1 cellular context compared by ENCODE assay signal in genomic region chr6:126076992-126077664, GRCh38.
TF ChIP-seq lines count a peak whose summit lies in the region.

No MANE protein-coding gene starts in this region.

TF ChIP-seq in HepG2, 621 proteins besides CTCF, POLR2A, EP300 and RAD21 (continued from another document and continues in another):
- TF ChIP-seq SP2 (CRISPR knock-in tag; IDR thresholded peaks at IDR 0.05) (no peak), SRSF9 (IDR thresholded peaks at IDR 0.05; ENCODE audit: borderline replicate concordance, insufficient read depth, low read depth, low read length, poor library complexity, severe bottlenecking) (no peak), ZNF720 (CRISPR knock-in tag; IDR thresholded peaks at IDR 0.05) (no peak), PAX8 (CRISPR knock-in tag; IDR thresholded peaks at IDR 0.05; ENCODE audit: borderline replicate concordance) (no peak), ZNF44 (CRISPR knock-in tag; IDR thresholded peaks at IDR 0.05) (0 out of 2 replicates have a peak, but pooled peaks have one; percentile 47), ZNF292 (CRISPR knock-in tag; IDR thresholded peaks at IDR 0.05; ENCODE audit: borderline replicate concordance, low read depth) (no peak), SUZ12 (IDR thresholded peaks at IDR 0.05; ENCODE audit: low read depth, low read length) (no peak), ZNF230 (CRISPR knock-in tag; IDR thresholded peaks at IDR 0.05) (no peak), DDIT3 (CRISPR knock-in tag; IDR thresholded peaks at IDR 0.05) (no peak), KMT2B (CRISPR knock-in tag; IDR thresholded peaks at IDR 0.05) (no peak), ATF1 (CRISPR knock-in tag; IDR thresholded peaks at IDR 0.05) (no peak), KAT2B (IDR thresholded peaks at IDR 0.05; ENCODE audit: borderline replicate concordance, low read depth, low read length) (no peak), MLLT10 (CRISPR knock-in tag; IDR thresholded peaks at IDR 0.05) (no peak), ZNF607 (CRISPR knock-in tag; IDR thresholded peaks at IDR 0.05; ENCODE audit: borderline replicate concordance) (no peak), PBX3 (CRISPR knock-in tag; IDR thresholded peaks at IDR 0.05; ENCODE audit: borderline replicate concordance) (no peak), BCL6 (CRISPR knock-in tag; IDR thresholded peaks at IDR 0.05) (peak; percentile 91), ZNF639 (CRISPR knock-in tag; conservative IDR thresholded peaks at IDR 0.05) (no peak), THYN1 (CRISPR knock-in tag; IDR thresholded peaks at IDR 0.05; ENCODE audit: borderline replicate concordance, low read depth) (no peak), ZNF839 (CRISPR knock-in tag; IDR thresholded peaks at IDR 0.05; ENCODE audit: borderline replicate concordance) (no peak), PITX1 (CRISPR knock-in tag; IDR thresholded peaks at IDR 0.05) (no peak), ZNF629 (CRISPR knock-in tag; conservative IDR thresholded peaks at IDR 0.05) (no peak), ZNF383 (CRISPR knock-in tag; IDR thresholded peaks at IDR 0.05; ENCODE audit: borderline replicate concordance) (no peak), ZNF816 (CRISPR knock-in tag; IDR thresholded peaks at IDR 0.05; ENCODE audit: borderline replicate concordance) (no peak), FOXK1 (CRISPR knock-in tag; IDR thresholded peaks at IDR 0.05; ENCODE audit: borderline replicate concordance, low read depth) (0 out of 2 replicates have a peak, but pooled peaks have one; percentile 21), ZSCAN21 (CRISPR knock-in tag; IDR thresholded peaks at IDR 0.05; ENCODE audit: borderline replicate concordance) (no peak), XRCC5 (optimal IDR thresholded peaks at IDR 0.05; ENCODE audit: low read length) (no peak), ZNF3 (CRISPR knock-in tag; IDR thresholded peaks at IDR 0.05) (no peak), ZKSCAN5 (CRISPR knock-in tag; IDR thresholded peaks at IDR 0.05) (no peak), ETV6 (CRISPR knock-in tag; conservative IDR thresholded peaks at IDR 0.05) (no peak), NONO (IDR thresholded peaks at IDR 0.05) (no peak), NONO (CRISPR knock-in tag; conservative IDR thresholded peaks at IDR 0.05) (no peak), GMEB1 (CRISPR knock-in tag; IDR thresholded peaks at IDR 0.05; ENCODE audit: borderline replicate concordance) (no peak), ZNF335 (CRISPR knock-in tag; IDR thresholded peaks at IDR 0.05) (no peak), ARNT (IDR thresholded peaks at IDR 0.05) (no peak), PRDM4 (CRISPR knock-in tag; IDR thresholded peaks at IDR 0.05; ENCODE audit: borderline replicate concordance) (no peak), ZNF543 (CRISPR knock-in tag; IDR thresholded peaks at IDR 0.05) (no peak), ZMYM2 (CRISPR knock-in tag; IDR thresholded peaks at IDR 0.05) (no peak), BRD4 (CRISPR knock-in tag; IDR thresholded peaks at IDR 0.05) (no peak), ZBTB34 (CRISPR knock-in tag; IDR thresholded peaks at IDR 0.05) (no peak), ZNF768 (CRISPR knock-in tag; IDR thresholded peaks at IDR 0.05) (no peak), LBX2 (CRISPR knock-in tag; IDR thresholded peaks at IDR 0.05; ENCODE audit: borderline replicate concordance) (no peak), PRPF4 (IDR thresholded peaks at IDR 0.05; ENCODE audit: low read depth, low read length, poor library complexity, severe bottlenecking) (no peak), ZHX1 (CRISPR knock-in tag; IDR thresholded peaks at IDR 0.05; ENCODE audit: low read depth) (peak; percentile 77; the same call in 1 of the 2 replicates), MED1 (CRISPR knock-in tag; IDR thresholded peaks at IDR 0.05) (peak; percentile 56; the same call in 1 of the 2 replicates), ZNF256 (CRISPR knock-in tag; conservative IDR thresholded peaks at IDR 0.05) (no peak), ARID2 (CRISPR knock-in tag; IDR thresholded peaks at IDR 0.05; ENCODE audit: borderline replicate concordance) (no peak), MAFF (IDR thresholded peaks at IDR 0.05; ENCODE audit: low read depth, low read length) (no peak), KMT2A (CRISPR knock-in tag; IDR thresholded peaks at IDR 0.05) (no peak), RBM39 (IDR thresholded peaks at IDR 0.05; ENCODE audit: low read depth, low read length, poor library complexity, severe bottlenecking) (no peak), FOXP1 (IDR thresholded peaks at IDR 0.05) (peak; percentile 21; the same call in 1 of the 2 replicates), FOXP1 (CRISPR knock-in tag; IDR thresholded peaks at IDR 0.05) (peak; percentile 79), PPARG (CRISPR knock-in tag; conservative IDR thresholded peaks at IDR 0.05) (0 out of 2 replicates have a peak, but pooled peaks have one; percentile 46), ATRX (CRISPR knock-in tag; IDR thresholded peaks at IDR 0.05; ENCODE audit: borderline replicate concordance) (no peak), CERS6 (CRISPR knock-in tag; IDR thresholded peaks at IDR 0.05) (no peak), FOXO4 (CRISPR knock-in tag; conservative IDR thresholded peaks at IDR 0.05) (no peak), ZNF563 (CRISPR knock-in tag; IDR thresholded peaks at IDR 0.05) (no peak), STAG1 (CRISPR knock-in tag; IDR thresholded peaks at IDR 0.05) (no peak), NFE2L1 (CRISPR knock-in tag; IDR thresholded peaks at IDR 0.05; ENCODE audit: borderline replicate concordance) (no peak), WIZ (CRISPR knock-in tag; IDR thresholded peaks at IDR 0.05) (no peak), SIN3B (IDR thresholded peaks at IDR 0.05; ENCODE audit: low read length) (no peak), CBX5 (CRISPR knock-in tag; IDR thresholded peaks at IDR 0.05; ENCODE audit: borderline replicate concordance) (0 out of 2 replicates have a peak, but pooled peaks have one; percentile 26), ZNF317 (CRISPR knock-in tag; IDR thresholded peaks at IDR 0.05) (no peak), ZNF577 (CRISPR knock-in tag; IDR thresholded peaks at IDR 0.05; ENCODE audit: borderline replicate concordance, low read depth) (no peak), TGIF2 (CRISPR knock-in tag; IDR thresholded peaks at IDR 0.05) (0 out of 2 replicates have a peak, but pooled peaks have one; percentile 46), GATAD1 (CRISPR knock-in tag; IDR thresholded peaks at IDR 0.05) (no peak), ISX (CRISPR knock-in tag; conservative IDR thresholded peaks at IDR 0.05) (no peak), FOSL2 (CRISPR knock-in tag; IDR thresholded peaks at IDR 0.05) (peak; percentile 82), HMG20A (CRISPR knock-in tag; IDR thresholded peaks at IDR 0.05; ENCODE audit: borderline replicate concordance) (peak; percentile 69; the same call in 1 of the 2 replicates)
